Comparison of ENCODE assay signal across 16 cellular contexts in the genomic region with DNA sequence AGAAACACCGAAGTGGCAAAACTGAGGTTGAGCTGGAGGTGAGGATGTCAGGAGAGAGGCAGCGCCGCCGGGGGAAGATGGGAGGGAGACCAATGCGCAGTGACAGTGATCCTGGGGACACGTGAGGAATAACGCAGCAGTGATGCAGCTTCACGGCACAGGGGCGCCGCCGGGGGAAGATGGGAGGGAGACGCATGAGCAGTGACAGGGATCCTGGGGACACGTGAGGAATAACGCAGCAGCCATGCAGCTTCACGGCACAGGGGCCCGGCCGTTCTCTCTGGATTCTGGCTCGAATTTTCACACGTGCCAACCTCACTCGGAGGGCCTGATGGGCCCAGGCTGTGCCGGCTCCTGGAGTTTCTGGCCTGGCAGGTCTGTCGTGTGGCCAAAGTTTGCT.
"Had no signal": no experiment of that assay in that cellular context is flagged by ENCODE, and none has a peak within 500 bp of the region (broad histone marks: within the 10 kb centered on the region; RNA-seq: fewer than 3 reads in every experiment).

No MANE protein-coding gene starts in this region.

- H3K9me3 ChIP-seq: lower lobe of right lung, ovary had no signal

- H3K27me3 ChIP-seq: ovary had no signal

- H3K36me3 ChIP-seq: lower lobe of right lung, ovary had no signal

- H3K4me1 Mint-ChIP-seq: activated CD4-positive, alpha-beta T cell treated with anti-CD3 and anti-CD28 coated beads, Interleukin-2, amount 10 ng/mL, durations not matched to agents 24 days and 14 days; stimulated activated memory B cell treated with anti-CD40 and anti-IgM and Interleukin-4, amounts not matched to agents 10 μg/mL and 1 μg/mL and 100 μg/mL, for 72 hours had no signal

- H3K4me1 ChIP-seq: lower lobe of right lung had no signal

- H3K9me3 Mint-ChIP-seq: activated CD4-positive, alpha-beta T cell treated with anti-CD3 and anti-CD28 coated beads, Interleukin-2, amount 10 ng/mL, durations not matched to agents 24 days and 14 days; activated naive CD8-positive, alpha-beta T cell treated with anti-CD3 and anti-CD28 coated beads, Interleukin-2, amount 10 ng/mL, durations not matched to agents 7 days and 5 days; dendritic cell treated with granulocyte-macrophage colony-stimulating factor and Interleukin-4, amounts not matched to agents 40 ng/mL and 50 ng/mL, for 4 days; effector memory CD8-positive, alpha-beta T cell; neural crest cell; stimulated activated memory B cell treated with anti-CD40 and anti-IgM and Interleukin-4, amounts not matched to agents 10 μg/mL and 1 μg/mL and 100 μg/mL, for 72 hours had no signal

- H3K27ac ChIP-seq: epithelial cell of prostate, lower lobe of right lung, ovary, SK-N-MC had no signal

- H3K4me3 ChIP-seq: lower lobe of right lung, ovary, SK-N-MC had no signal

- H3K36me3 Mint-ChIP-seq: activated naive CD8-positive, alpha-beta T cell treated with anti-CD3 and anti-CD28 coated beads, Interleukin-2, amount 10 ng/mL, durations not matched to agents 7 days and 5 days; stimulated activated memory B cell treated with anti-CD40 and anti-IgM and Interleukin-4, amounts not matched to agents 10 μg/mL and 1 μg/mL and 100 μg/mL, for 72 hours had no signal

- H3K4me3 Mint-ChIP-seq: activated CD4-positive, alpha-beta T cell treated with anti-CD3 and anti-CD28 coated beads, Interleukin-2, amount 10 ng/mL, durations not matched to agents 24 days and 14 days; activated naive CD8-positive, alpha-beta T cell treated with anti-CD3 and anti-CD28 coated beads, Interleukin-2, amount 10 ng/mL, durations not matched to agents 7 days and 5 days; dendritic cell treated with granulocyte-macrophage colony-stimulating factor and Interleukin-4, amounts not matched to agents 40 ng/mL and 50 ng/mL, for 4 days; effector memory CD8-positive, alpha-beta T cell; neural crest cell; stimulated activated memory B cell treated with anti-CD40 and anti-IgM and Interleukin-4, amounts not matched to agents 10 μg/mL and 1 μg/mL and 100 μg/mL, for 72 hours had no signal

- H3K27me3 Mint-ChIP-seq: activated CD4-positive, alpha-beta T cell treated with anti-CD3 and anti-CD28 coated beads, Interleukin-2, amount 10 ng/mL, durations not matched to agents 24 days and 14 days; activated naive CD8-positive, alpha-beta T cell treated with anti-CD3 and anti-CD28 coated beads, Interleukin-2, amount 10 ng/mL, durations not matched to agents 7 days and 5 days; dendritic cell treated with granulocyte-macrophage colony-stimulating factor and Interleukin-4, amounts not matched to agents 40 ng/mL and 50 ng/mL, for 4 days had no signal

- DNase-seq: activated CD4-positive, alpha-beta T cell treated with anti-CD3 and anti-CD28 coated beads, Interleukin-2, amount 10 ng/mL, durations not matched to agents 24 days and 14 days; activated CD4-positive, CD25-positive, alpha-beta regulatory T cell; activated CD8-positive, alpha-beta memory T cell treated with anti-CD3 and anti-CD28 coated beads, Interleukin-2, amount 50 U/mL, for 48 hours; activated naive CD4-positive, alpha-beta T cell; activated naive CD8-positive, alpha-beta T cell treated with anti-CD3 and anti-CD28 coated beads, Interleukin-2, amount 10 ng/mL, durations not matched to agents 7 days and 5 days; cerebellar nuclear complex; effector memory CD8-positive, alpha-beta T cell; hypothalamus; lower lobe of right lung; ovary; trophoblast cell had no signal

- H3K27ac Mint-ChIP-seq: activated CD4-positive, alpha-beta T cell treated with anti-CD3 and anti-CD28 coated beads, Interleukin-2, amount 10 ng/mL, durations not matched to agents 24 days and 14 days; activated naive CD8-positive, alpha-beta T cell treated with anti-CD3 and anti-CD28 coated beads, Interleukin-2, amount 10 ng/mL, durations not matched to agents 7 days and 5 days; dendritic cell treated with granulocyte-macrophage colony-stimulating factor and Interleukin-4, amounts not matched to agents 40 ng/mL and 50 ng/mL, for 4 days; effector memory CD8-positive, alpha-beta T cell; stimulated activated memory B cell treated with anti-CD40 and anti-IgM and Interleukin-4, amounts not matched to agents 10 μg/mL and 1 μg/mL and 100 μg/mL, for 72 hours had no signal

- ATAC-seq: effector memory CD8-positive, alpha-beta T cell; lower lobe of right lung; stimulated activated memory B cell treated with anti-CD40 and anti-IgM and Interleukin-4, amounts not matched to agents 10 μg/mL and 1 μg/mL and 100 μg/mL, for 72 hours had no signal
